In genomic region chr12:12474931-12475485, GRCh38 we compare ENCODE assay signal across 8 cellular contexts.
DNase-seq lines count a peak whose midpoint lies in the region; ATAC-seq, FAIRE-seq and TF ChIP-seq lines count a peak whose summit lies in the region.

No MANE protein-coding gene starts in this region.

- H3K27ac ChIP-seq in CD8-positive, alpha-beta memory T cell (ENCODE audit: low read depth, low read length) = peak overlapping the region; percentile 71
- H3K27ac ChIP-seq in RWPE1 = no peak overlapping the region

- H3K27ac Mint-ChIP-seq in CD8-positive, alpha-beta memory T cell = peak overlapping the region; percentile 88 to 99 (median 95)
- H3K27ac Mint-ChIP-seq in activated naive CD4-positive, alpha-beta T cell treated with anti-CD3 and anti-CD28 coated beads for 36 hours = peak overlapping the region; percentile 95

- no peak for FAIRE-seq in frontal cortex (lab: Jason Lieb, UNC)

- no peaks in the 10 kb centered on the region for H3K27me3 Mint-ChIP-seq in CD8-positive, alpha-beta memory T cell
- no peaks in the 10 kb centered on the region for H3K27me3 Mint-ChIP-seq in activated naive CD4-positive, alpha-beta T cell treated with anti-CD3 and anti-CD28 coated beads for 36 hours (ENCODE audit: low read depth)

- peak in 4 of 5 donors; percentile 30 to 74 (median 54) for DNase-seq in CD8-positive, alpha-beta memory T cell
- peak; percentile 71 for DNase-seq in activated naive CD4-positive, alpha-beta T cell treated with anti-CD3 and anti-CD28 coated beads for 36 hours
- DNase-seq in non-pigmented ciliary epithelial cell (ENCODE audit: low read depth) (peak; percentile 6), frontal cortex (ENCODE audit: low spot score in 2 of 2) (no peak), NCI-H2196 (lab: John Stamatoyannopoulos, UW; ENCODE audit: unreplicated experiment) (no peak), RWPE1 (ENCODE audit: low spot score) (no peak)

- H3K36me3 ChIP-seq in CD8-positive, alpha-beta memory T cell (ENCODE audit: insufficient read depth, low read length) = peaks cover 16% of the 10 kb centered on the region

- peaks cover 0 to 2% (median 0%) of the 10 kb centered on the region in 5 donors for H3K9me3 Mint-ChIP-seq in CD8-positive, alpha-beta memory T cell
- H3K9me3 Mint-ChIP-seq in activated naive CD4-positive, alpha-beta T cell treated with anti-CD3 and anti-CD28 coated beads for 36 hours = no peaks in the 10 kb centered on the region

- no peaks in the 10 kb centered on the region for H3K27me3 ChIP-seq in CD8-positive, alpha-beta memory T cell (ENCODE audit: insufficient read depth, low read length, poor library complexity, severe bottlenecking)

- intact Hi-C loops in activated naive CD4-positive, alpha-beta T cell treated with anti-CD3 and anti-CD28 coated beads for 36 hours (cut with micrococcal nuclease) = loop anchor here (1.0 to 2.0 kb wide), 7 partner anchors 9 to 98 kb away; partner anchors contain the start of gene DUSP16

- ATAC-seq in GM19467 (IDR thresholded peaks at IDR 0.05; ENCODE audit: unreplicated experiment) (peak; percentile 90), HG03521 (IDR thresholded peaks at IDR 0.05; ENCODE audit: unreplicated experiment) (peak; percentile 90)

- peaks cover 29 to 78% (median 35%) of the 10 kb centered on the region in 3 donors for H3K36me3 Mint-ChIP-seq in CD8-positive, alpha-beta memory T cell
- H3K36me3 Mint-ChIP-seq in activated naive CD4-positive, alpha-beta T cell treated with anti-CD3 and anti-CD28 coated beads for 36 hours (ENCODE audit: low read depth) = peaks cover 57% of the 10 kb centered on the region

- H3K9me3 ChIP-seq in CD8-positive, alpha-beta memory T cell (ENCODE audit: low read length) = no peaks in the 10 kb centered on the region

- POLR2A ChIA-PET in CD8-positive, alpha-beta memory T cell (lab: Charles Lee) = interaction anchor here (0.6 to 3.2 kb wide), 8 partner anchors 9 to 231 kb away, joined by 3 to 13 read pairs (median 4); no protein-coding TSS in a partner anchor
- POLR2A ChIA-PET in RWPE1 (lab: Yijun Ruan, JAX; ENCODE audit: low non-redundant PET) = no interaction called here

- H3K4me3 Mint-ChIP-seq in CD8-positive, alpha-beta memory T cell = peak overlapping the region; percentile 23 to 82 (median 75)
- peak overlapping the region; percentile 19 for H3K4me3 Mint-ChIP-seq in activated naive CD4-positive, alpha-beta T cell treated with anti-CD3 and anti-CD28 coated beads for 36 hours

- peaks cover 43 to 74% (median 59%) of the 10 kb centered on the region in 3 donors for H3K4me1 Mint-ChIP-seq in CD8-positive, alpha-beta memory T cell
- H3K4me1 Mint-ChIP-seq in activated naive CD4-positive, alpha-beta T cell treated with anti-CD3 and anti-CD28 coated beads for 36 hours (ENCODE audit: low read depth) = peaks cover 51% of the 10 kb centered on the region

- TF ChIP-seq CTCF in RWPE1 (conservative IDR thresholded peaks at IDR 0.05; ENCODE audit: low read depth) = no peak

- peaks cover 23% of the 10 kb centered on the region for H3K4me1 ChIP-seq in CD8-positive, alpha-beta memory T cell (ENCODE audit: insufficient read depth, low read length)

- CTCF ChIA-PET in CD8-positive, alpha-beta memory T cell (lab: Charles Lee) = interaction anchor here (0.7 to 4.5 kb wide), 14 partner anchors 9 to 262 kb away, joined by 3 to 24 read pairs (median 4); partner anchors contain the start of genes BORCS5 and DUSP16
- CTCF ChIA-PET in activated naive CD4-positive, alpha-beta T cell treated with anti-CD3 and anti-CD28 coated beads for 36 hours (lab: Charles Lee) = interaction anchor here (0.5 to 1.1 kb wide), 5 partner anchors 19 to 325 kb away, joined by 3 to 4 read pairs (median 3); no protein-coding TSS in a partner anchor
- CTCF ChIA-PET in RWPE1 (lab: Yijun Ruan, JAX) = no interaction called here

- H3K4me3 ChIP-seq in CD8-positive, alpha-beta memory T cell (ENCODE audit: low read length) = peak overlapping the region; percentile 5

Comparison
In these comparisons a context has a peak if more than half of its experiments do, and no peak if none do; other contexts are left out.
1. DNase-seq: peak in CD8-positive, alpha-beta memory T cell (4 of 5), activated naive CD4-positive, alpha-beta T cell treated with anti-CD3 and anti-CD28 coated beads for 36 hours (single experiment) and non-pigmented ciliary epithelial cell (single experiment); none in frontal cortex (0 of 2), NCI-H2196 (single experiment) and RWPE1 (single experiment).